In the genomic region with DNA sequence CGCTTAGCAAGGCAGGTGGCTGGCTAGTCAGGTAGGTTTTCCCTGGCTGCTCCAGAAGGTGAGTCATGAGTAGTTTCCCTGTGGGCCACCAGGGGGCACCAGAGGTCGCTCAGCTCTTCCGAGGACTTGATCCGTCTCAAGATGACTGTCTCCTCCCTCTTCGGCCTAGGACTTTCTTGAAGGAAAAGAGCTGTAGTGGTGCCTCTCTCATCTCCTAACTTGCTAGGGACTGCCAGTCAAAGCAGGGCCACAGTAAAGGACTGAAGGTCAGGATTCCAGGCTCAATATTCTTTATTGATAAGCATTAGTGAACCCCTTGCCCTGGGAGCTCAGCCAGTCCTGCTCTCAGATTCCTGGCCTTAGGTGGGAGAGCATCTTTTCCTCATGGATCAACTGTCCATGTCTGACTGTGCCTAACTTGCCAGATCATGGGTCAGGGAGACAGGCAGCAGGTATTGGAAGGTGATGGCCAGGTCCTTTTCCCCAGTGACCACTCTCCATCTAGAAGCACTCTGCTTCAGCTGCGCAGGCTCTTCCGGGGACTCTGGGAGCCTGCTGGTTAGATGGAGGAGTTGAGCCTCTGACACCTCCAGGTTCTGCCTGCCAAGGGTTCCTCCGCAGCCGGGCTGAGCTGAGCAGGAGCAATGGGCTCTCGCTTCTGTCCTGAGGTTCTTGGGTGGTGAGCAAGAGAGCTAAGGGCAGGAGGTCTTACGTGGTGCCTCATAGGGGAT, we compare ENCODE assay signal across 8 cellular contexts. TPM values are rescaled to one million over a fixed set of nuclear protein-coding genes. Genes with fewer than 3 reads are reported as not detected.
DNase-seq lines count a peak whose midpoint lies in the region; ATAC-seq and TF ChIP-seq lines count a peak whose summit lies in the region.

No MANE protein-coding gene starts in this region.

- H3K27me3 ChIP-seq in CD4-positive, CD25-positive, alpha-beta regulatory T cell (ENCODE audit: control insufficient read depth, insufficient read depth, low read length): no peaks in the 10 kb centered on the region
- H3K27me3 ChIP-seq in esophagus squamous epithelium (no peaks in the 10 kb centered on the region), tibial artery (no peaks in the 10 kb centered on the region)

- no peaks in the 10 kb centered on the region for H3K36me3 Mint-ChIP-seq in CD4-positive, CD25-positive, alpha-beta regulatory T cell
- H3K36me3 Mint-ChIP-seq in nephron (ENCODE audit: low read depth): no peaks in the 10 kb centered on the region

- H3K27ac ChIP-seq in CD4-positive, CD25-positive, alpha-beta regulatory T cell (ENCODE audit: insufficient read depth, low read length, poor library complexity, severe bottlenecking): peak overlapping the region; percentile 98
- H3K27ac ChIP-seq in esophagus squamous epithelium: peak overlapping the region; percentile 97 to 100 (median 100)
- peak overlapping the region; percentile 96 to 97 for H3K27ac ChIP-seq in tibial artery

- peak overlapping the region; percentile 33 for H3K4me3 ChIP-seq in CD4-positive, CD25-positive, alpha-beta regulatory T cell (ENCODE audit: low read depth, low read length)
- H3K4me3 ChIP-seq in esophagus squamous epithelium (peak overlapping the region in 2 of 4 donors; percentile 76 to 86), tibial artery (peak overlapping the region; percentile 65 to 85)

- H3K9me3 ChIP-seq in CD4-positive, CD25-positive, alpha-beta regulatory T cell (ENCODE audit: control insufficient read depth in 2 of 2, low read length in 2 of 2): no peaks in the 10 kb centered on the region
- H3K9me3 ChIP-seq in esophagus squamous epithelium (no peaks in the 10 kb centered on the region), tibial artery (no peaks in the 10 kb centered on the region)

- peak overlapping the region; percentile 85 to 98 (median 93) for H3K4me3 Mint-ChIP-seq in CD4-positive, CD25-positive, alpha-beta regulatory T cell
- H3K4me3 Mint-ChIP-seq in nephron: peak overlapping the region; percentile 69 to 84 (median 79)

- H3K36me3 ChIP-seq in CD4-positive, CD25-positive, alpha-beta regulatory T cell (ENCODE audit: control insufficient read depth, insufficient read depth, low read length): no peaks in the 10 kb centered on the region
- H3K36me3 ChIP-seq in esophagus squamous epithelium (no peaks in the 10 kb centered on the region), tibial artery (no peaks in the 10 kb centered on the region)

- H3K4me1 ChIP-seq in CD4-positive, CD25-positive, alpha-beta regulatory T cell (ENCODE audit: control insufficient read depth, insufficient read depth, low read length, poor library complexity, severe bottlenecking): peaks cover 52% of the 10 kb centered on the region
- peaks cover 48 to 81% (median 54%) of the 10 kb centered on the region in 3 donors for H3K4me1 ChIP-seq in esophagus squamous epithelium
- peaks cover 8 to 56% (median 49%) of the 10 kb centered on the region in 4 donors for H3K4me1 ChIP-seq in tibial artery

- H3K27ac Mint-ChIP-seq in CD4-positive, CD25-positive, alpha-beta regulatory T cell: peak overlapping the region; percentile 93 to 96 (median 94)
- peak overlapping the region; percentile 85 to 88 (median 87) for H3K27ac Mint-ChIP-seq in nephron

- H3K4me1 Mint-ChIP-seq in CD4-positive, CD25-positive, alpha-beta regulatory T cell: peaks cover 5 to 76% (median 38%) of the 10 kb centered on the region in 4 donors
- H3K4me1 Mint-ChIP-seq in nephron: peaks cover 31% of the 10 kb centered on the region

- no peak for ATAC-seq in CD4-positive, CD25-positive, alpha-beta regulatory T cell (ENCODE audit: low read depth in 2 of 2)
- no peak for ATAC-seq in GM21381 (IDR thresholded peaks at IDR 0.05; ENCODE audit: unreplicated experiment)

- intact Hi-C loops in esophagus squamous epithelium (cut with DNase I): no loop called here
- intact Hi-C loops in tibial artery (cut with DNase I; ENCODE audit: low total_unique reads): loop anchor here (5.0 kb wide), 1 partner anchor 156 kb away; a partner anchor contains a TSS

- peak; percentile 61 to 85 (median 66) for DNase-seq in CD4-positive, CD25-positive, alpha-beta regulatory T cell
- DNase-seq in HT-29 (ENCODE audit: low spot score): peak; percentile 94
- peak; percentile 81 for DNase-seq in OCI-M1 (lab: John Stamatoyannopoulos, UW)
- DNase-seq in activated T-cell treated with anti-CD3 and anti-CD28 coated beads, Interleukin-2, amount 50 U/mL, for 48 hours: peak; percentile 63 to 77
- no peak for DNase-seq in esophagus squamous epithelium (lab: John Stamatoyannopoulos, UW)
- DNase-seq in tibial artery: peak in 1 of 2 donors; percentile 41

- no peaks in the 10 kb centered on the region for H3K27me3 Mint-ChIP-seq in CD4-positive, CD25-positive, alpha-beta regulatory T cell
- no peaks in the 10 kb centered on the region for H3K27me3 Mint-ChIP-seq in nephron (ENCODE audit: low read depth)

- TF ChIP-seq CTCF in esophagus squamous epithelium (IDR thresholded peaks at IDR 0.05): peak; percentile 85 to 95 (median 94)
- peak; percentile 84 to 93 (median 89) for TF ChIP-seq CTCF in nephron (IDR thresholded peaks at IDR 0.05; ENCODE audit: unreplicated experiment in 3 of 3)
- TF ChIP-seq CTCF in tibial artery (IDR thresholded peaks at IDR 0.05): peak; percentile 90 to 97

- 21 to 50% methylated on average over 2 to 7 of the region's 11 CpGs for WGBS in esophagus squamous epithelium, 2 donors

- H3K9me3 Mint-ChIP-seq in CD4-positive, CD25-positive, alpha-beta regulatory T cell: no peaks in the 10 kb centered on the region
- no peaks in the 10 kb centered on the region for H3K9me3 Mint-ChIP-seq in nephron

- TF ChIP-seq POLR2A in esophagus squamous epithelium (IDR thresholded peaks at IDR 0.05): no peak

RNA-seq across cellular contexts. Expression of a gene that starts 1.9 kb away (rescaled TPM):
- total RNA-seq in CD4-positive, CD25-positive, alpha-beta regulatory T cell: 60.6 TPM
- polyA plus RNA-seq in CD4-positive, CD25-positive, alpha-beta regulatory T cell: 100 to 1,000 TPM; 103 to 127 (median 118) TPM
- total RNA-seq in HT-29 (2014; rRNA removed; shearing (Covaris generic)): 137 and 138 TPM in 2 replicates
- 100 to 1,000 TPM in 1 of 4 donors, 10 to 100 TPM in 3; 62.6 to 113 (median 74.7) TPM for total RNA-seq in esophagus squamous epithelium

RNA-seq across cellular contexts. Expression of a gene that starts 22.0 kb away (rescaled TPM):
- 3.0 TPM for total RNA-seq in CD4-positive, CD25-positive, alpha-beta regulatory T cell
- 1 to 10 TPM in 1 of 4 donors, under 1 TPM in 3; 0.10 to 1.3 (median 0.40) TPM for polyA plus RNA-seq in CD4-positive, CD25-positive, alpha-beta regulatory T cell
- total RNA-seq in HT-29 (2014; rRNA removed; shearing (Covaris generic)): 25.5 and 29.7 TPM in 2 replicates
- total RNA-seq in esophagus squamous epithelium: 1 to 10 TPM; 2.3 to 6.8 (median 2.7) TPM

RNA-seq across cellular contexts. Expression of a gene that starts 40.3 kb away (rescaled TPM):
- 27.5 TPM for total RNA-seq in CD4-positive, CD25-positive, alpha-beta regulatory T cell
- polyA plus RNA-seq in CD4-positive, CD25-positive, alpha-beta regulatory T cell: 1 to 10 TPM; 3.5 to 6.7 (median 6.4) TPM
- 35.2 and 38.4 TPM in 2 replicates for total RNA-seq in HT-29 (2014; rRNA removed; shearing (Covaris generic))
- total RNA-seq in esophagus squamous epithelium: 10 to 100 TPM; 10.6 to 18.3 (median 12.7) TPM

RNA-seq across cellular contexts. Expression of a gene that starts 48.1 kb away (rescaled TPM):
- 24.4 TPM for total RNA-seq in CD4-positive, CD25-positive, alpha-beta regulatory T cell
- polyA plus RNA-seq in CD4-positive, CD25-positive, alpha-beta regulatory T cell: 1 to 10 TPM; 2.3 to 7.1 (median 3.1) TPM
- 180 TPM in 2 replicates for total RNA-seq in HT-29 (2014; rRNA removed; shearing (Covaris generic))
- 10 to 100 TPM; 51.4 to 78.4 (median 64.8) TPM for total RNA-seq in esophagus squamous epithelium

RNA-seq across cellular contexts. Expression of a gene that starts 50.2 kb away (rescaled TPM):
- 160 TPM for total RNA-seq in CD4-positive, CD25-positive, alpha-beta regulatory T cell
- polyA plus RNA-seq in CD4-positive, CD25-positive, alpha-beta regulatory T cell: 100 to 1,000 TPM; 547 to 762 (median 622) TPM
- 610 and 631 TPM in 2 replicates for total RNA-seq in HT-29 (2014; rRNA removed; shearing (Covaris generic))
- total RNA-seq in esophagus squamous epithelium: 100 to 1,000 TPM; 146 to 202 (median 185) TPM
